ENCODE assay signal across 1 cellular context in genomic region chr4:1305261-1305711, GRCh38.
TF ChIP-seq lines count a peak whose summit lies in the region.

No MANE protein-coding gene starts in this region.

TF ChIP-seq in GM23338, 12 proteins besides CTCF, POLR2A, EP300 and RAD21:
- TF ChIP-seq POLR2AphosphoS5 (IDR thresholded peaks at IDR 0.05; ENCODE audit: low read depth) = no peak
- TF ChIP-seq ZNF114 (CRISPR knock-in tag; IDR thresholded peaks at IDR 0.05) = no peak
- no peak for TF ChIP-seq EZH2 (IDR thresholded peaks at IDR 0.05; ENCODE audit: low read depth, unreplicated experiment)
- no peak for TF ChIP-seq EZH2phosphoT487 (IDR thresholded peaks at IDR 0.05; ENCODE audit: unreplicated experiment)
- TF ChIP-seq ZNF462 (CRISPR knock-in tag; IDR thresholded peaks at IDR 0.05) = no peak
- TF ChIP-seq ETS1 (IDR thresholded peaks at IDR 0.05) = no peak
- TF ChIP-seq REST (IDR thresholded peaks at IDR 0.05; ENCODE audit: unreplicated experiment) = no peak
- TF ChIP-seq STAT1 (IDR thresholded peaks at IDR 0.05; ENCODE audit: unreplicated experiment) = no peak
- no peak for TF ChIP-seq ZNF331 (CRISPR knock-in tag; IDR thresholded peaks at IDR 0.05; ENCODE audit: low read depth)
- no peak for TF ChIP-seq JUNB (IDR thresholded peaks at IDR 0.05; ENCODE audit: unreplicated experiment)
- TF ChIP-seq NANOG (IDR thresholded peaks at IDR 0.05; ENCODE audit: borderline replicate concordance) = no peak
- TF ChIP-seq CREB1 (CRISPR knock-in tag; IDR thresholded peaks at IDR 0.05; ENCODE audit: low read depth) = no peak
